ENCODE assay signal across 18 cellular contexts in genomic region chr7:65285906-65286864, GRCh38.
DNase-seq lines count a peak whose midpoint lies in the region; ATAC-seq and TF ChIP-seq lines count a peak whose summit lies in the region.
"Had no signal": no experiment of that assay in that cellular context is flagged by ENCODE, and none has a peak within 500 bp of the region (broad histone marks: within the 10 kb centered on the region; RNA-seq: fewer than 3 reads in every experiment).

No MANE protein-coding gene starts in this region.

- no peaks in the 10 kb centered on the region for H3K4me1 Mint-ChIP-seq in progenitor cell of endocrine pancreas (ENCODE audit: low read depth)

- no peaks in the 10 kb centered on the region for H3K79me2 ChIP-seq in OCI-LY1 (ENCODE audit: insufficient read depth, low read length)

- H3K36me3 Mint-ChIP-seq in progenitor cell of endocrine pancreas (ENCODE audit: insufficient read depth) = peaks cover 12% of the 10 kb centered on the region

- DNase-seq in progenitor cell of endocrine pancreas (ENCODE audit: low spot score, unreplicated experiment) (no peak), SHP77 (lab: John Stamatoyannopoulos, UW) (no peak)
- DNase-seq in activated CD8-positive, alpha-beta memory T cell treated with anti-CD3 and anti-CD28 coated beads for 24 hours = no peak
- DNase-seq: BE2C; CD4-positive, alpha-beta T cell; DMS53; Kasumi-1; MM.1S; NCI-H1105 treated with DMSO at 0.1 percent for 48 hours; NCI-H1694 treated with DMSO at 0.1 percent for 48 hours; NCI-H2107; NCI-H2227 treated with DMSO at 0.1 percent for 48 hours; SHP77 treated with DMSO at 0.1 percent for 48 hours had no signal

- H3K9me3 Mint-ChIP-seq in progenitor cell of endocrine pancreas (ENCODE audit: low read depth) = peaks cover 16% of the 10 kb centered on the region

- H3K4me3 ChIP-seq in OCI-LY1 (ENCODE audit: low read depth, low read length, poor library complexity, severe bottlenecking) = no peak overlapping the region

- no peaks in the 10 kb centered on the region for H3K27me3 ChIP-seq in OCI-LY1 (ENCODE audit: insufficient read depth, low read length)
- H3K27me3 ChIP-seq: BE2C had no signal

- H2AFZ ChIP-seq in OCI-LY1 (ENCODE audit: low read length) = no peak overlapping the region

- H3K27ac ChIP-seq in OCI-LY1 (ENCODE audit: low read depth, low read length, poor library complexity, severe bottlenecking) = peak overlapping the region; percentile 46

- H3K9me2 ChIP-seq in OCI-LY1 (ENCODE audit: low read depth, low read length) = no peaks in the 10 kb centered on the region

- no peaks in the 10 kb centered on the region for H3K36me3 ChIP-seq in OCI-LY1 (ENCODE audit: insufficient read depth, low read length)
- H3K36me3 ChIP-seq: BE2C had no signal

- no peaks in the 10 kb centered on the region for H3K9me3 ChIP-seq in OCI-LY1 (ENCODE audit: low read length)
- H3K9me3 ChIP-seq: BE2C had no signal

- no peak overlapping the region for H3K9ac ChIP-seq in OCI-LY1 (ENCODE audit: low read length)

- ATAC-seq in GM18861 (IDR thresholded peaks at IDR 0.05; ENCODE audit: unreplicated experiment) (peak; percentile 97), GM21786 (IDR thresholded peaks at IDR 0.05; ENCODE audit: unreplicated experiment) (peak; percentile 81), HG02588 (IDR thresholded peaks at IDR 0.05; ENCODE audit: unreplicated experiment) (no peak)

- H3F3A ChIP-seq in OCI-LY1 (ENCODE audit: insufficient read depth, low read length) = no peaks in the 10 kb centered on the region

- H3K4me1 ChIP-seq in OCI-LY1 (ENCODE audit: insufficient read depth, low read length, severe bottlenecking) = peaks cover 18% of the 10 kb centered on the region
- H3K4me1 ChIP-seq: BE2C had no signal

- no peaks in the 10 kb centered on the region for H4K20me1 ChIP-seq in OCI-LY1 (ENCODE audit: insufficient read depth, low read length)

- H3K27me3 Mint-ChIP-seq in progenitor cell of endocrine pancreas = no peaks in the 10 kb centered on the region

- peak overlapping the region; percentile 8 for H3K27ac Mint-ChIP-seq in progenitor cell of endocrine pancreas
- H3K27ac Mint-ChIP-seq: CD4-positive, alpha-beta T cell; T-helper 1 cell treated with Interleukin-12 subunit alpha and Interleukin-12 subunit beta and Interleukin-4 antibody, amounts not matched to agents 30 μg/mL and 1 μg/mL, for 36 hours had no signal

- no peak overlapping the region for H3K4me3 Mint-ChIP-seq in progenitor cell of endocrine pancreas (ENCODE audit: low read depth)
- H3K4me3 Mint-ChIP-seq: CD4-positive, alpha-beta T cell; T-helper 1 cell treated with Interleukin-12 subunit alpha and Interleukin-12 subunit beta and Interleukin-4 antibody, amounts not matched to agents 30 μg/mL and 1 μg/mL, for 36 hours had no signal

- no peak overlapping the region for H3K4me2 ChIP-seq in OCI-LY1 (ENCODE audit: low read length)

- TF ChIP-seq CTCF in OCI-LY1 (IDR thresholded peaks at IDR 0.05; ENCODE audit: low read length) (no peak), progenitor cell of endocrine pancreas (IDR thresholded peaks at IDR 0.05; ENCODE audit: unreplicated experiment) (no peak)
